8 cellular contexts compared by ENCODE assay signal in the genomic region with DNA sequence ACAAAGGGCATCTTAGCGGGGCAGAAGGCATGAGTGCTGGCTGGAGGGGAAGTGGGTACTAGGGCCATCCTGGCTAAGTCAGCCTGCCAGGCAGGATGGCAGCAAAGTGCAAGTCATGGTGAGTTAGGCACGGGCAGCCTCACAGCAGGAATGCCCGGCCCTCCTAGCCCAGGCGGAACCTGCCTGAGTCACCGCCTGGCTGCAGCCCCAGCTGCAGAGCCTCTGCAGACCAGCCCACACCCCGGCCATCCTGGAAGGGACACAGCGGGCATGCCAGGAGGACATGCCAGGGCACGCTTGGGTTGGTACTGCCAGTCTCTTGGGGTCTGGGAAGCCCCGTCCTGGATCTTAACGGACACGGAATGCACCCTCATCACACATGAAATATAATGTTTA.
DNase-seq lines count a peak whose midpoint lies in the region; ATAC-seq and TF ChIP-seq lines count a peak whose summit lies in the region.

No MANE protein-coding gene starts in this region.

- H3K4me3 ChIP-seq in OCI-LY3 (ENCODE audit: low read length) (no peak overlapping the region), MM.1S (ENCODE audit: low read length) (no peak overlapping the region)

- no peak for TF ChIP-seq CTCF in OCI-LY3 (IDR thresholded peaks at IDR 0.05; ENCODE audit: low read depth, low read length)
- TF ChIP-seq CTCF in MM.1S (IDR thresholded peaks at IDR 0.05; ENCODE audit: low read length), result no peak

- peaks cover 43% of the 10 kb centered on the region for H3K4me1 ChIP-seq in OCI-LY3 (ENCODE audit: low read length)
- H3K4me1 ChIP-seq in MM.1S (ENCODE audit: low read length), result no peaks in the 10 kb centered on the region

- H3K9me3 ChIP-seq in OCI-LY3 (ENCODE audit: insufficient read depth, low read length) (no peaks in the 10 kb centered on the region), MM.1S (replicated peaks; ENCODE audit: insufficient read depth, low read length) (no peaks in the 10 kb centered on the region)

- no peaks in the 10 kb centered on the region for H3K36me3 Mint-ChIP-seq in stimulated activated memory B cell treated with anti-CD40 and anti-IgM and Interleukin-4, amounts not matched to agents 10 μg/mL and 1 μg/mL and 100 μg/mL, for 72 hours

- no peak overlapping the region for H3K9ac ChIP-seq in OCI-LY3 (ENCODE audit: low read length)
- H3K9ac ChIP-seq in MM.1S (ENCODE audit: low read length), result no peak overlapping the region

- H3K27me3 ChIP-seq in OCI-LY3 (ENCODE audit: low read depth, low read length), result no peaks in the 10 kb centered on the region
- H3K27me3 ChIP-seq in MM.1S (replicated peaks; ENCODE audit: insufficient read depth, low read length), result peaks cover 14% of the 10 kb centered on the region

- H3K9me2 ChIP-seq in MM.1S (replicated peaks; ENCODE audit: insufficient read depth, low read length), result no peaks in the 10 kb centered on the region

- H3K27ac ChIP-seq in OCI-LY3 (ENCODE audit: low read length) (no peak overlapping the region), epithelial cell of prostate (peak overlapping the region; percentile 99), MM.1S (ENCODE audit: low read length) (no peak overlapping the region)

- no peaks in the 10 kb centered on the region for H3F3A ChIP-seq in MM.1S (ENCODE audit: insufficient read depth, low read length)

- no peak overlapping the region for H3K27ac Mint-ChIP-seq in stimulated activated memory B cell treated with anti-CD40 and anti-IgM and Interleukin-4, amounts not matched to agents 10 μg/mL and 1 μg/mL and 100 μg/mL, for 72 hours

- no peaks in the 10 kb centered on the region for H4K20me1 ChIP-seq in OCI-LY3 (ENCODE audit: insufficient read depth, low read length)
- H4K20me1 ChIP-seq in MM.1S (ENCODE audit: insufficient read depth, low read length), result 0 out of 2 replicates have a peak, but pooled peaks cover 3% of the 10 kb centered on the region

- peak; percentile 85 for DNase-seq in EL
- DNase-seq in epithelial cell of prostate (ENCODE audit: low read depth, low spot score), result peak; percentile 81
- DNase-seq in nucleus accumbens (lab: John Stamatoyannopoulos, UW), result peak in 45 of 56 donors; percentile 10 to 94 (median 58)
- DNase-seq in MM.1S, result no peak

- no peak overlapping the region for H2AFZ ChIP-seq in OCI-LY3 (ENCODE audit: low read depth, low read length)
- no peak overlapping the region for H2AFZ ChIP-seq in MM.1S (ENCODE audit: low read length)

- H3K4me2 ChIP-seq in OCI-LY3 (ENCODE audit: low read length), result peak overlapping the region; percentile 72; the same call in 1 of the 2 replicates
- no peak overlapping the region for H3K4me2 ChIP-seq in MM.1S (ENCODE audit: low read depth, low read length)

- H3K9me3 Mint-ChIP-seq in stimulated activated memory B cell treated with anti-CD40 and anti-IgM and Interleukin-4, amounts not matched to agents 10 μg/mL and 1 μg/mL and 100 μg/mL, for 72 hours, result no peaks in the 10 kb centered on the region

- H3K4me1 Mint-ChIP-seq in stimulated activated memory B cell treated with anti-CD40 and anti-IgM and Interleukin-4, amounts not matched to agents 10 μg/mL and 1 μg/mL and 100 μg/mL, for 72 hours, result peaks cover 52% of the 10 kb centered on the region

- no peaks in the 10 kb centered on the region for H3K36me3 ChIP-seq in OCI-LY3 (replicated peaks; ENCODE audit: low read depth, low read length)
- no peaks in the 10 kb centered on the region for H3K36me3 ChIP-seq in MM.1S (replicated peaks; ENCODE audit: insufficient read depth, low read length)

- no peak overlapping the region for H3K4me3 Mint-ChIP-seq in stimulated activated memory B cell treated with anti-CD40 and anti-IgM and Interleukin-4, amounts not matched to agents 10 μg/mL and 1 μg/mL and 100 μg/mL, for 72 hours

- H3K27me3 Mint-ChIP-seq in stimulated activated memory B cell treated with anti-CD40 and anti-IgM and Interleukin-4, amounts not matched to agents 10 μg/mL and 1 μg/mL and 100 μg/mL, for 72 hours, result peaks cover 15% of the 10 kb centered on the region

- ATAC-seq in HG02870 (IDR thresholded peaks at IDR 0.05; ENCODE audit: unreplicated experiment) (no peak), HG03095 (IDR thresholded peaks at IDR 0.05; ENCODE audit: unreplicated experiment) (no peak)
- ATAC-seq in stimulated activated memory B cell treated with anti-CD40 and anti-IgM and Interleukin-4, amounts not matched to agents 10 μg/mL and 1 μg/mL and 100 μg/mL, for 72 hours, result no peak

- H3K79me2 ChIP-seq in OCI-LY3 (ENCODE audit: low read length) (no peaks in the 10 kb centered on the region), MM.1S (ENCODE audit: low read length) (no peaks in the 10 kb centered on the region)
